ENCODE assay signal across 25 cellular contexts in the genomic region with DNA sequence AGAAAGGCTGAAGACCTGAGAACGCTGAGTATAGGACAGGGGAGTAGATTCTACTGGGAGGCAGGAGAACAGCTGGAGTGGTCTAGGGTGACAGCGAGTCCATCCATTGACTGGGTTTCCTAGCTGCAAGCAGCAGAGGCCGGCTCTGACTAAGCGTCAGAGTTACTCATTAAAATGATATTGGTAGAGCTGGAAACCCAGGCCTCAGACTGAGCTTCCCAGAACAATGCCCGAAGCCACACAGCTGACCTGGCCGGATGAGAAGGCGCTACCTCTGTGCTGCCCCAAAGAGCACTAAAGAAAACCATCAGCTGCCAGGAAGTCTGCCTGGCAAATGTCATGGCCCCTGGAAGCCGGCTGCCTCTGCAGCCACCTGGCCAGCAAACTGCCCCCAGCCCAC.
"Had no signal": no experiment of that assay in that cellular context is flagged by ENCODE, and none has a peak within 500 bp of the region (broad histone marks: within the 10 kb centered on the region; RNA-seq: fewer than 3 reads in every experiment).

No MANE protein-coding gene starts in this region.

- ATAC-seq: activated CD4-positive, CD25-positive, alpha-beta regulatory T cell treated with anti-CD3 and anti-CD28 coated beads, Interleukin-2, amount 50 U/mL, for 24 hours; activated CD8-positive, alpha-beta T cell treated with anti-CD3 and anti-CD28 coated beads for 36 hours; effector memory CD8-positive, alpha-beta T cell; natural killer cell; sciatic nerve; stimulated activated naive CD8-positive, alpha-beta T cell treated with anti-CD3 and anti-CD28 coated beads, Interleukin-15, amount 100 ng/mL, for 72 hours; T-cell had no signal

- DNase-seq: activated CD4-positive, alpha-beta T cell treated with anti-CD3 and anti-CD28 coated beads, Interleukin-2, amount 10 ng/mL, durations not matched to agents 7 days and 5 days; activated CD8-positive, alpha-beta T cell treated with anti-CD3 and anti-CD28 coated beads for 36 hours; activated gamma-delta T cell treated with Interleukin-2 at 50 U/mL for 16 hours; anterior cingulate cortex; caudate nucleus; effector memory CD8-positive, alpha-beta T cell; foreskin fibroblast; left ventricle myocardium inferior; midbrain; natural killer cell; nucleus accumbens; small intestine; stimulated activated CD4-positive, alpha-beta T cell treated with anti-CD3 and anti-CD28 coated beads, Interleukin-2, amount 100 ng/mL, for 24 hours; stimulated activated naive CD8-positive, alpha-beta T cell treated with anti-CD3 and anti-CD28 coated beads, Interleukin-15, amount 100 ng/mL, for 72 hours; T-cell; uterus had no signal

- H3K4me3 ChIP-seq: left ventricle myocardium inferior, tibial nerve, uterus had no signal

- H3K9me3 ChIP-seq: tibial nerve, uterus had no signal

- H3K4me1 ChIP-seq: parathyroid adenoma, tibial nerve, uterus had no signal

- H3K27ac Mint-ChIP-seq: activated CD4-positive, alpha-beta T cell treated with anti-CD3 and anti-CD28 coated beads, Interleukin-2, amount 10 ng/mL, durations not matched to agents 7 days and 5 days; activated CD8-positive, alpha-beta T cell treated with anti-CD3 and anti-CD28 coated beads for 36 hours; activated naive CD4-positive, alpha-beta T cell treated with anti-CD3 and anti-CD28 coated beads, Interleukin-2, amount 50 U/mL, for 24 hours; effector memory CD8-positive, alpha-beta T cell; natural killer cell; stimulated activated effector memory CD8-positive, alpha-beta T cell treated with anti-CD3 and anti-CD28 coated beads, Interleukin-12 subunit alpha, Interleukin-12 subunit beta, amount 100 ng/mL, for 72 hours; T-cell; T-helper 2 cell treated with Interferon-gamma antibody and Interleukin-4, amounts not matched to agents 5 μg/mL and 100 μg/mL, for 36 hours had no signal

- FAIRE-seq: small intestine had no signal

- H3K9me3 Mint-ChIP-seq: activated CD8-positive, alpha-beta T cell treated with anti-CD3 and anti-CD28 coated beads for 36 hours had no signal

- H3K4me3 Mint-ChIP-seq: activated CD4-positive, alpha-beta T cell treated with anti-CD3 and anti-CD28 coated beads, Interleukin-2, amount 10 ng/mL, durations not matched to agents 7 days and 5 days; activated CD8-positive, alpha-beta T cell treated with anti-CD3 and anti-CD28 coated beads for 36 hours; activated naive CD4-positive, alpha-beta T cell treated with anti-CD3 and anti-CD28 coated beads, Interleukin-2, amount 50 U/mL, for 24 hours; brain; effector memory CD8-positive, alpha-beta T cell; natural killer cell; stimulated activated effector memory CD8-positive, alpha-beta T cell treated with anti-CD3 and anti-CD28 coated beads, Interleukin-12 subunit alpha, Interleukin-12 subunit beta, amount 100 ng/mL, for 72 hours; stimulated activated naive CD8-positive, alpha-beta T cell treated with anti-CD3 and anti-CD28 coated beads, Interleukin-15, amount 100 ng/mL, for 72 hours; T-helper 2 cell treated with Interferon-gamma antibody and Interleukin-4, amounts not matched to agents 5 μg/mL and 100 μg/mL, for 36 hours had no signal

- H3K27ac ChIP-seq: left ventricle myocardium inferior, parathyroid adenoma, tibial nerve, uterus, VCaP had no signal

- H3K4me1 Mint-ChIP-seq: natural killer cell; stimulated activated effector memory CD8-positive, alpha-beta T cell treated with anti-CD3 and anti-CD28 coated beads, Interleukin-12 subunit alpha, Interleukin-12 subunit beta, amount 100 ng/mL, for 72 hours had no signal

- H2AFZ ChIP-seq: parathyroid adenoma had no signal

- H3K27me3 Mint-ChIP-seq: activated CD4-positive, alpha-beta T cell treated with anti-CD3 and anti-CD28 coated beads, Interleukin-2, amount 10 ng/mL, durations not matched to agents 7 days and 5 days; activated CD8-positive, alpha-beta T cell treated with anti-CD3 and anti-CD28 coated beads for 36 hours; stimulated activated naive CD8-positive, alpha-beta T cell treated with anti-CD3 and anti-CD28 coated beads, Interleukin-15, amount 100 ng/mL, for 72 hours had no signal

- H3K27me3 ChIP-seq: uterus had no signal

- H3K36me3 Mint-ChIP-seq: activated naive CD4-positive, alpha-beta T cell treated with anti-CD3 and anti-CD28 coated beads, Interleukin-2, amount 50 U/mL, for 24 hours; brain; natural killer cell; stimulated activated effector memory CD8-positive, alpha-beta T cell treated with anti-CD3 and anti-CD28 coated beads, Interleukin-12 subunit alpha, Interleukin-12 subunit beta, amount 100 ng/mL, for 72 hours; T-cell had no signal

- H3K79me2 ChIP-seq: parathyroid adenoma had no signal

- H3K9ac ChIP-seq: parathyroid adenoma had no signal

- H3K36me3 ChIP-seq: left ventricle myocardium inferior, tibial nerve, uterus had no signal
